ENCODE assay signal across 8 cellular contexts in the genomic region with DNA sequence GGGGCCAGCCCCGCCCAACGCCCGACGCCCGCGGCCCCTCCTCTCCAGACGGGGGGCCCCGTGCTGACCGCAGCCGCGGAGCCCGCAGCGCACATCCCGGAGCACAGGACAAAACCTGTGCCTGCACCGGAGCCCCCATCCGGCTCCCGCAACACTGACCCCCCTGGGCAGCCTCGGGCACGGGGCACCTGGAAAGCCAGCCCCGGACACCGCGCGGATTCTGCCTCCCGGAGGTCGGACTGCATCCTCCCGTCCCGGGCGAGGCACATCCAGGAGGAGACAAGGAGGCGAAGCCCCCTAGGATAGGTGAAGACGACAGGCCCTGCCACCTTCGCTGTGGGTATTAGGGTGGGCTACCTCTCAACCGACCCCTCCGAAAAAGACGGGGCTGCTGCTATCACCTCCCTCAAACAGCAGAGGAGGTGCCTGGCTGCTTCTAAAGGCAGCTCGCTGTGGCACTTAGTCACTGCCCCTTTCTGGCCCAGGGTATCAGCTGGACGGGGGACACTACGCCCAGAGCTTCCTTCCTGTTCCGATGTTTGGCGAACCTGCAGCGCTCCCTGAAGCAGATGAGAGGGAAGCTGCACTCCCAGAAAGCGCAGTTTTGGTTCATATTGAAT. TPM values are rescaled to one million over a fixed set of nuclear protein-coding genes. Genes with fewer than 3 reads are reported as not detected.
DNase-seq lines count a peak whose midpoint lies in the region; ATAC-seq and TF ChIP-seq lines count a peak whose summit lies in the region.

No MANE protein-coding gene starts in this region.

- no peaks in the 10 kb centered on the region for H4K20me1 ChIP-seq in fibroblast of lung (ENCODE audit: control insufficient read depth, extremely low read depth, insufficient read depth, low read length)

- H3K27ac Mint-ChIP-seq in Calu3 (ENCODE audit: unreplicated experiment) (no peak overlapping the region), WTC11 (peak overlapping the region; percentile 63; the same call in 1 of the 2 replicates)

- H3K23ac ChIP-seq in neuronal stem cell (ENCODE audit: low read depth, low read length, poor library complexity): peak overlapping the region; percentile 67

- WGBS in neuronal stem cell (ENCODE audit: extremely low coverage in 2 of 2, insufficient read length in 2 of 2, insufficient replicate concordance in 1 of 2), 2 donors: no CpG with 5 or more reads among the region's 41 CpGs

- H3K79me2 ChIP-seq in fibroblast of lung (ENCODE audit: control insufficient read depth, insufficient read depth, low read length): peaks cover 8% of the 10 kb centered on the region

- H3K4me2 ChIP-seq in fibroblast of lung (ENCODE audit: extremely low read depth, insufficient read depth, low read length): peak overlapping the region; percentile 78
- peak overlapping the region; percentile 84 for H3K4me2 ChIP-seq in neuronal stem cell (ENCODE audit: insufficient read depth, low read length, poor library complexity, severe bottlenecking)

- peaks cover 14% of the 10 kb centered on the region for H3K4me1 ChIP-seq in fibroblast of lung (ENCODE audit: control insufficient read depth, extremely low read depth, insufficient read depth, low read length)
- H3K4me1 ChIP-seq in neuronal stem cell (ENCODE audit: control insufficient read depth in 2 of 2, insufficient read depth in 1 of 2, low read depth in 1 of 2, low read length in 2 of 2): peaks cover 12% of the 10 kb centered on the region in 2 donors

- no peak overlapping the region for H2BK15ac ChIP-seq in neuronal stem cell (ENCODE audit: low read length)

- H3K27me3 Mint-ChIP-seq in Calu3 (ENCODE audit: unreplicated experiment) (no peaks in the 10 kb centered on the region), WTC11 (ENCODE audit: low read depth) (no peaks in the 10 kb centered on the region)

- peak overlapping the region; percentile 24 for H4K8ac ChIP-seq in neuronal stem cell (ENCODE audit: low read depth, low read length)

- H3K18ac ChIP-seq in neuronal stem cell (ENCODE audit: low read length): peak overlapping the region; percentile 92

- H3K36me3 Mint-ChIP-seq in Calu3 (ENCODE audit: insufficient read depth, unreplicated experiment): peaks cover 21% of the 10 kb centered on the region
- H3K36me3 Mint-ChIP-seq in WTC11: no peaks in the 10 kb centered on the region; the same call in 1 of the 2 replicates

- no peak overlapping the region for H4K91ac ChIP-seq in neuronal stem cell (ENCODE audit: low read depth, low read length, poor library complexity)

- no peaks in the 10 kb centered on the region for H3K4me1 Mint-ChIP-seq in Calu3 (ENCODE audit: low read depth, unreplicated experiment)
- peaks cover 40% of the 10 kb centered on the region for H3K4me1 Mint-ChIP-seq in WTC11

- H3K79me1 ChIP-seq in neuronal stem cell (ENCODE audit: low read depth, low read length): peaks cover under 1% of the 10 kb centered on the region

- CTCF ChIA-PET in Calu3 (lab: Charles Lee): interaction anchor here (0.5 to 3.1 kb wide), 4 partner anchors 76 to 589 kb away, joined by 5 to 13 read pairs (median 8); a partner anchor contains a TSS
- CTCF ChIA-PET in WTC11 (lab: Charles Lee): interaction anchor here (0.6 to 2.4 kb wide), 14 partner anchors 9 to 589 kb away, joined by 3 to 47 read pairs (median 3); a partner anchor contains a TSS

- no peaks in the 10 kb centered on the region for H3K9me3 Mint-ChIP-seq in Calu3 (ENCODE audit: low read depth, unreplicated experiment)
- H3K9me3 Mint-ChIP-seq in WTC11: no peaks in the 10 kb centered on the region

- H2AFZ ChIP-seq in fibroblast of lung (ENCODE audit: low read length): peak overlapping the region; percentile 72
- H2AFZ ChIP-seq in neuronal stem cell (ENCODE audit: low read length): peak overlapping the region; percentile 88

- BruUV-seq in Calu3 (replicated peaks; lab: Mats Ljungman, UMichigan): TSS peak; percentile 51

- H3K4ac ChIP-seq in neuronal stem cell (ENCODE audit: low read length): no peak overlapping the region

- TF ChIP-seq CTCF in Calu3 (IDR thresholded peaks at IDR 0.05; ENCODE audit: unreplicated experiment) (no peak), WTC11 (IDR thresholded peaks at IDR 0.05) (no peak), fibroblast of lung (conservative IDR thresholded peaks at IDR 0.05 in 1 of 2, IDR thresholded peaks at IDR 0.05 in 1 of 2; ENCODE audit: low read depth in 1 of 2, low read length in 2 of 2) (peak; percentile 9 to 12)

- peak overlapping the region; percentile 4 for H2AK5ac ChIP-seq in neuronal stem cell (ENCODE audit: low read depth, low read length)

- DNase-seq in Calu3 (no peak), WTC11 (ENCODE audit: low spot score) (peak; percentile 59), fibroblast of lung (ENCODE audit: low read depth in 2 of 2) (no peak), neuronal stem cell (ENCODE audit: low spot score) (peak; percentile 35), SHP77 (lab: John Stamatoyannopoulos, UW) (no peak), mesenteric fat pad (ENCODE audit: low spot score) (no peak)

- H2BK5ac ChIP-seq in neuronal stem cell (ENCODE audit: low read length): no peak overlapping the region

- H3K27ac ChIP-seq in KOPT-K1 (ENCODE audit: low read depth, low read length, poor library complexity, severe bottlenecking): peak overlapping the region; percentile 65
- H3K27ac ChIP-seq in fibroblast of lung (ENCODE audit: insufficient read depth, low read length): peak overlapping the region; percentile 10
- no peak overlapping the region for H3K27ac ChIP-seq in neuronal stem cell (replicated peaks; ENCODE audit: low read length)

- H3K14ac ChIP-seq in neuronal stem cell (ENCODE audit: low read length): peak overlapping the region; percentile 67

- peak overlapping the region; percentile 77 for H3K4me3 Mint-ChIP-seq in Calu3 (ENCODE audit: low read depth, unreplicated experiment)
- H3K4me3 Mint-ChIP-seq in WTC11: peak overlapping the region; percentile 73

- peak overlapping the region; percentile 61 to 77 (median 72) for H3K4me3 ChIP-seq in fibroblast of lung (replicated peaks in 1 of 4; ENCODE audit: control extremely low read depth in 1 of 4, insufficient read depth in 1 of 4, low read depth in 3 of 4, low read length in 4 of 4)
- peak overlapping the region; percentile 58 to 85 for H3K4me3 ChIP-seq in neuronal stem cell (ENCODE audit: low read length in 2 of 2)

- H2BK120ac ChIP-seq in neuronal stem cell (ENCODE audit: low read depth, low read length): no peak overlapping the region

- H3K36me3 ChIP-seq in KOPT-K1 (ENCODE audit: insufficient read depth, low read length) (peaks cover 16% of the 10 kb centered on the region; the same call in 1 of the 2 replicates), fibroblast of lung (ENCODE audit: control insufficient read depth, insufficient read depth, low read length) (no peaks in the 10 kb centered on the region), neuronal stem cell (replicated peaks in 1 of 2; ENCODE audit: control insufficient read depth in 2 of 2, insufficient read depth in 2 of 2, low read length in 2 of 2) (peaks cover 0 to 6% of the 10 kb centered on the region in 2 donors)

- H3K9ac ChIP-seq in fibroblast of lung (ENCODE audit: insufficient read depth, low read length) (peak overlapping the region; percentile 70), neuronal stem cell (ENCODE audit: low read depth, low read length, poor library complexity) (peak overlapping the region; percentile 65)

- peak; percentile 2 for ATAC-seq in GM21360 (IDR thresholded peaks at IDR 0.05; ENCODE audit: unreplicated experiment)
- peak; percentile 44 for ATAC-seq in WTC11

- no peaks in the 10 kb centered on the region for H3K27me3 ChIP-seq in fibroblast of lung (ENCODE audit: control insufficient read depth, insufficient read depth, low read length)
- H3K27me3 ChIP-seq in neuronal stem cell (ENCODE audit: control insufficient read depth in 3 of 3, insufficient read depth in 3 of 3, low read depth in 1 of 3, low read length in 3 of 3): no peaks in the 10 kb centered on the region

- H2BK12ac ChIP-seq in neuronal stem cell (ENCODE audit: low read length): no peak overlapping the region

- POLR2A ChIA-PET in WTC11 (lab: Charles Lee): interaction anchor here (1.0 kb wide), 1 partner anchor 10 kb away, joined by 6 read pairs; no protein-coding TSS in a partner anchor

- intact Hi-C loops in Calu3 (cut with micrococcal nuclease; ENCODE audit: unreplicated experiment): loop anchor here (2.0 to 5.0 kb wide), 2 partner anchors 144 to 258 kb away; no protein-coding TSS in a partner anchor

- no peaks in the 10 kb centered on the region for H3K9me3 ChIP-seq in KOPT-K1 (ENCODE audit: insufficient read depth, low read length, poor library complexity, severe bottlenecking)
- no peaks in the 10 kb centered on the region for H3K9me3 ChIP-seq in fibroblast of lung (ENCODE audit: control insufficient read depth, insufficient read depth, low read depth, low read length)
- no peaks in the 10 kb centered on the region for H3K9me3 ChIP-seq in neuronal stem cell (replicated peaks in 1 of 2; ENCODE audit: control insufficient read depth in 2 of 2, insufficient read depth in 1 of 2, low read depth in 1 of 2, low read length in 2 of 2)

TF ChIP-seq in WTC11, 78 proteins besides CTCF, POLR2A, EP300 and RAD21 (continues in another document):
- no peak for TF ChIP-seq SP1 (CRISPR knock-in tag; conservative IDR thresholded peaks at IDR 0.05)
- no peak for TF ChIP-seq GRHL2 (CRISPR knock-in tag; IDR thresholded peaks at IDR 0.05; ENCODE audit: insufficient replicate concordance, severe bottlenecking)
- no peak for TF ChIP-seq CREB1 (CRISPR knock-in tag; IDR thresholded peaks at IDR 0.05)
- no peak for TF ChIP-seq ATF1 (CRISPR knock-in tag; IDR thresholded peaks at IDR 0.05)
- no peak for TF ChIP-seq EMX1 (CRISPR knock-in tag; IDR thresholded peaks at IDR 0.05)
- TF ChIP-seq ESRRA (CRISPR knock-in tag; IDR thresholded peaks at IDR 0.05; ENCODE audit: borderline replicate concordance): peak; percentile 44; the same call in 1 of the 2 replicates
- TF ChIP-seq, protein P1, sequence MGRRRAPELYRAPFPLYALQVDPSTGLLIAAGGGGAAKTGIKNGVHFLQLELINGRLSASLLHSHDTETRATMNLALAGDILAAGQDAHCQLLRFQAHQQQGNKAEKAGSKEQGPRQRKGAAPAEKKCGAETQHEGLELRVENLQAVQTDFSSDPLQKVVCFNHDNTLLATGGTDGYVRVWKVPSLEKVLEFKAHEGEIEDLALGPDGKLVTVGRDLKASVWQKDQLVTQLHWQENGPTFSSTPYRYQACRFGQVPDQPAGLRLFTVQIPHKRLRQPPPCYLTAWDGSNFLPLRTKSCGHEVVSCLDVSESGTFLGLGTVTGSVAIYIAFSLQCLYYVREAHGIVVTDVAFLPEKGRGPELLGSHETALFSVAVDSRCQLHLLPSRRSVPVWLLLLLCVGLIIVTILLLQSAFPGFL (CRISPR knock-in tag; IDR thresholded peaks at IDR 0.05; ENCODE audit: borderline replicate concordance): no peak

RNA-seq across cellular contexts. Expression of a gene that starts 10.6 kb away (rescaled TPM):
- total RNA-seq in Calu3 (2022) (25.9 and 29.2 TPM in 2 replicates), WTC11 (2021) (21.4 to 23.4 TPM (median 22.5 TPM) in 3 replicates), fibroblast of lung (8.2 and 12.4 TPM in 2 replicates), mesenteric fat pad (17.0 TPM)
- polyA plus RNA-seq in fibroblast of lung: 15.9 and 18.5 TPM in 2 replicates
- 13.9 and 15.2 TPM in 2 replicates for polyA plus RNA-seq in fibroblast of lung (2012)
- polyA minus RNA-seq in fibroblast of lung (ENCODE audit: low replicate concordance): 9.6 and 12.1 TPM in 2 replicates
- 33.7 TPM for polyA plus RNA-seq in neuronal stem cell (2013, experiment 1 of 2)
- 33.8 TPM for polyA plus RNA-seq in neuronal stem cell (2013, experiment 2 of 2)

Comparison
In these comparisons a context has a peak if more than half of its experiments do, and no peak if none do; other contexts are left out.
1. DNase-seq: peak in WTC11 (single experiment) and neuronal stem cell (single experiment); none in Calu3 (single experiment), fibroblast of lung (0 of 2), SHP77 (0 of 2) and mesenteric fat pad (single experiment).
2. CTCF ChIP-seq: peak in fibroblast of lung (2 of 2); none in Calu3 (single experiment) and WTC11 (single experiment).